In genomic region chr1:90220941-90221693, GRCh38 we compare ENCODE assay signal across 23 cellular contexts.
DNase-seq lines count a peak whose midpoint lies in the region; ATAC-seq and TF ChIP-seq lines count a peak whose summit lies in the region.
"Had no signal": no experiment of that assay in that cellular context is flagged by ENCODE, and none has a peak within 500 bp of the region (broad histone marks: within the 10 kb centered on the region; RNA-seq: fewer than 3 reads in every experiment).

No MANE protein-coding gene starts in this region.

- H3K4me1 ChIP-seq in colonic mucosa = no peaks in the 10 kb centered on the region
- H3K4me1 ChIP-seq in mucosa of descending colon (ENCODE audit: low read depth) = peaks cover 11% of the 10 kb centered on the region
- H3K4me1 ChIP-seq: adrenal gland, foreskin keratinocyte, tibial nerve had no signal

- no peaks in the 10 kb centered on the region for H3K36me3 ChIP-seq in colonic mucosa
- H3K36me3 ChIP-seq in mucosa of descending colon (ENCODE audit: low read depth) = no peaks in the 10 kb centered on the region
- H3K36me3 ChIP-seq: adrenal gland, brain microvascular endothelial cell, tibial nerve had no signal

- intact Hi-C loops in colonic mucosa (cut with DNase I) = no loop called here
- intact Hi-C loops in mucosa of descending colon (cut with DNase I, micrococcal nuclease) = no loop called here

- H3K4me3 ChIP-seq in colonic mucosa (no peak overlapping the region), mucosa of descending colon (no peak overlapping the region)
- H3K4me3 ChIP-seq: adrenal gland, SK-N-MC, tibial nerve had no signal

- H3K27ac ChIP-seq in colonic mucosa = peak overlapping the region; percentile 53
- H3K27ac ChIP-seq: adrenal gland, brain microvascular endothelial cell, foreskin keratinocyte, SK-N-MC, tibial nerve had no signal

- H3K27me3 ChIP-seq in colonic mucosa = no peaks in the 10 kb centered on the region
- H3K27me3 ChIP-seq: adrenal gland, brain microvascular endothelial cell, foreskin keratinocyte, tibial nerve had no signal

- ATAC-seq in mucosa of descending colon (peak; percentile 92), GM19467 (IDR thresholded peaks at IDR 0.05; ENCODE audit: unreplicated experiment) (no peak)
- ATAC-seq: foreskin keratinocyte; GM23338; left ventricle myocardium superior; stimulated activated naive CD8-positive, alpha-beta T cell treated with anti-CD3 and anti-CD28 coated beads, Interleukin-15, amount 100 ng/mL, for 72 hours; T-helper 17 cell had no signal

- TF ChIP-seq CTCF in colonic mucosa (IDR thresholded peaks at IDR 0.05) = no peak
- TF ChIP-seq CTCF in mucosa of descending colon (IDR thresholded peaks at IDR 0.05) = no peak

- peak overlapping the region in 1 of 2 donors; percentile 12 for H3K9ac ChIP-seq in colonic mucosa (ENCODE audit: low read depth in 2 of 2, low read length in 2 of 2)

- H3K9me3 ChIP-seq in colonic mucosa = no peaks in the 10 kb centered on the region
- peaks cover 11% of the 10 kb centered on the region for H3K9me3 ChIP-seq in mucosa of descending colon
- H3K9me3 ChIP-seq: adrenal gland had no signal

- peak; percentile 44 for DNase-seq in HT-29 (ENCODE audit: low spot score)
- DNase-seq in NCI-H1092 treated with DMSO at 0.1 percent for 48 hours (lab: John Stamatoyannopoulos, UW) = peak; percentile 51
- DNase-seq in colonic mucosa = no peak
- DNase-seq in mucosa of descending colon = no peak
- DNase-seq in NCI-H774 (lab: John Stamatoyannopoulos, UW) = no peak
- no peak for DNase-seq in NCI-H345 (lab: John Stamatoyannopoulos, UW)
- DNase-seq: activated CD4-positive, alpha-beta T cell treated with anti-CD3 and anti-CD28 coated beads for 4 hours; activated naive CD4-positive, alpha-beta T cell treated with Interleukin-2 at 50 U/mL for 16 hours; activated T-cell treated with anti-CD3 and anti-CD28 coated beads, Interleukin-2, amount 50 U/mL, for 24 hours; adrenal gland; brain microvascular endothelial cell; effector memory CD4-positive, alpha-beta T cell; foreskin keratinocyte; immature natural killer cell; Karpas-422; left ventricle myocardium superior; NCI-H1417; stimulated activated naive CD8-positive, alpha-beta T cell treated with anti-CD3 and anti-CD28 coated beads, Interleukin-15, amount 100 ng/mL, for 72 hours; T-helper 17 cell had no signal

Comparison
In these comparisons a context has a peak if more than half of its experiments do, and no peak if none do; other contexts are left out.
1. DNase-seq: peak in HT-29 (single experiment) and NCI-H1092 treated with DMSO at 0.1 percent for 48 hours (single experiment); none in colonic mucosa (single experiment), mucosa of descending colon (0 of 3), NCI-H774 (single experiment) and NCI-H345 (single experiment).